ENCODE assay signal across 8 cellular contexts in the genomic region with DNA sequence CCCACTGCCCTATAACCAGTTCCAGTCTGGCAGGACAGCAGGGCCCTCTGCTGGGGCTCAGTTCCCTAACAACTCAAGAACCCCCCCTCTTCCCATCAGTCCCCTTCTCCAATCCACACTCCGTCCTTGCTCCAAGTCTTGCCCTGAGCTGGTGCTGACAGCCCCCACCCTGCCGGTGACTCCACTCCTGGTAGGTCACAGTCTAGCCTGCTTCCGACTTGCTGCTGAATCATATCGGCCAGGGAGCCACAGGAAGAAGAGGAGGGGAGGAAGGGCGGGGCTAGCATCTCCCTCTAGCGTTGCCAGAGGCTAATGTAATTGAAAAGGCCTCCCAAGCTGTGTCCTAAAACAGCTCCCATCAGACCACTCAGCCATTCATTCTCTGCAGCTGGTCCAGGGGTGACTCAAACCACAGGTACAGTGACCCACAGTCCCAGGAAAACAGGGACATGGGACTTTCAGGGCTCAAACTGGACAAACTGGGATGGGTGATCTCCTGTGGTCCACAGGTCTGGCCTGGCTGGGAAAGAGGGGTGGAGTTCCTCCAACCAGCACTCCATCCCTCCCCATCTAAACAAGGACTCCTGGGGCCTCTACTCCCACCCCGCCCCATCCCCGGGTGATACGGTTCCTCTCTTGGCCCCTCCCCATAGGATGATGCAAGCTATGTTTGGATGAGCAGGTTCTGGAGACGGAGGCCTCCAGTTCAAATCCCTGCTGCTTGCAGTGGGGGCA.
A peak's percentile ranks its signal among the peaks of the same experiment; 100 is the strongest.
DNase-seq lines count a peak whose midpoint lies in the region; FAIRE-seq and TF ChIP-seq lines count a peak whose summit lies in the region.

No MANE protein-coding gene starts in this region.

- FAIRE-seq in GM19239 (lab: Jason Lieb, UNC) (peak; percentile 96), keratinocyte (lab: Jason Lieb, UNC) (peak; percentile 96)

- H3K9me3 ChIP-seq in keratinocyte (ENCODE audit: control insufficient read depth, low read depth, low read length): no peaks in the 10 kb centered on the region

- peaks cover 39% of the 10 kb centered on the region for H3K79me2 ChIP-seq in keratinocyte (ENCODE audit: control insufficient read depth, insufficient read depth, low read length)

- peak overlapping the region; percentile 6 for H3K9ac ChIP-seq in keratinocyte (ENCODE audit: control insufficient read depth, extremely low read depth, insufficient read depth, low read length)

- peaks cover 68% of the 10 kb centered on the region for H3K4me1 ChIP-seq in keratinocyte (ENCODE audit: control insufficient read depth, extremely low read depth, insufficient read depth, low read length)

- H3K4me3 ChIP-seq in astrocyte of the cerebellum (ENCODE audit: low read depth, low read length) (no peak overlapping the region), keratinocyte (ENCODE audit: control insufficient read depth in 2 of 3, extremely low read depth in 1 of 3, insufficient read depth in 2 of 3, low read depth in 1 of 3, low read length in 3 of 3) (no peak overlapping the region)

- no peaks in the 10 kb centered on the region for H4K20me1 ChIP-seq in keratinocyte (ENCODE audit: control insufficient read depth, extremely low read depth, insufficient read depth, low read length)

- in situ Hi-C loops in astrocyte of the cerebellum (cut with HindIII; ENCODE audit: low sequenced_read_pairs): no loop called here

- DNase-seq in AML-193 (lab: John Stamatoyannopoulos, UW) (peak; percentile 68 to 70), GM19239 (ENCODE audit: insufficient read length, low spot score) (peak; percentile 87), HS-5 (ENCODE audit: low read depth) (peak; percentile 73), T1000 (lab: John Stamatoyannopoulos, UW) (peak; percentile 83), astrocyte of the cerebellum (ENCODE audit: low read depth) (peak; percentile 48), keratinocyte (ENCODE audit: low read depth, low spot score) (peak; percentile 86), NCI-H2081 (lab: John Stamatoyannopoulos, UW) (no peak)
- DNase-seq in stimulated activated CD8-positive, alpha-beta memory T cell treated with anti-CD3 and anti-CD28 coated beads, Interleukin-12 subunit alpha, Interleukin-12 subunit beta, amount 100 ng/mL, for 1 hour (ENCODE audit: low read depth): peak; percentile 44

- dilution Hi-C loops in keratinocyte (cut with MboI; ENCODE audit: extremely low pct_ligation_motif_present, low sequenced_read_pairs): no loop called here

- TF ChIP-seq CTCF in astrocyte of the cerebellum (IDR thresholded peaks at IDR 0.05; ENCODE audit: low read depth, low read length, missing control alignments) (peak; percentile 60), keratinocyte (optimal IDR thresholded peaks at IDR 0.05 in 1 of 3, IDR thresholded peaks at IDR 0.05 in 1 of 3, conservative IDR thresholded peaks at IDR 0.05 in 1 of 3; ENCODE audit: extremely low read depth in 1 of 3, insufficient read depth in 2 of 3, low read length in 3 of 3) (peak; percentile 24 to 44 (median 36))

- peaks cover 4% of the 10 kb centered on the region for H3K9me1 ChIP-seq in keratinocyte (ENCODE audit: control insufficient read depth, extremely low read depth, insufficient read depth, low read length)

- no peak overlapping the region for H2AFZ ChIP-seq in keratinocyte (ENCODE audit: control insufficient read depth, low read length)

- peak overlapping the region; percentile 37 for H3K4me2 ChIP-seq in keratinocyte (ENCODE audit: control insufficient read depth, extremely low read depth, insufficient read depth, low read depth, low read length)

- peak overlapping the region; percentile 50 for H3K27ac ChIP-seq in keratinocyte (ENCODE audit: control insufficient read depth, insufficient read depth, low read length)

- no peaks in the 10 kb centered on the region for H3K27me3 ChIP-seq in keratinocyte (ENCODE audit: control insufficient read depth, extremely low read depth, insufficient read depth, low read length)

- H3K36me3 ChIP-seq in keratinocyte (ENCODE audit: control insufficient read depth in 2 of 2, extremely low read depth in 1 of 2, insufficient read depth in 2 of 2, low read length in 2 of 2): peaks cover 14 to 33% of the 10 kb centered on the region in 2 experiments

Comparison
In these comparisons a context has a peak if more than half of its experiments do, and no peak if none do; other contexts are left out.
1. DNase-seq: peak in AML-193 (2 of 2), GM19239 (single experiment), HS-5 (single experiment), T1000 (single experiment), astrocyte of the cerebellum (single experiment), keratinocyte (single experiment) and stimulated activated CD8-positive, alpha-beta memory T cell treated with anti-CD3 and anti-CD28 coated beads, Interleukin-12 subunit alpha, Interleukin-12 subunit beta, amount 100 ng/mL, for 1 hour (single experiment); none in NCI-H2081 (0 of 2).